1 cellular context compared by ENCODE assay signal in the genomic region with DNA sequence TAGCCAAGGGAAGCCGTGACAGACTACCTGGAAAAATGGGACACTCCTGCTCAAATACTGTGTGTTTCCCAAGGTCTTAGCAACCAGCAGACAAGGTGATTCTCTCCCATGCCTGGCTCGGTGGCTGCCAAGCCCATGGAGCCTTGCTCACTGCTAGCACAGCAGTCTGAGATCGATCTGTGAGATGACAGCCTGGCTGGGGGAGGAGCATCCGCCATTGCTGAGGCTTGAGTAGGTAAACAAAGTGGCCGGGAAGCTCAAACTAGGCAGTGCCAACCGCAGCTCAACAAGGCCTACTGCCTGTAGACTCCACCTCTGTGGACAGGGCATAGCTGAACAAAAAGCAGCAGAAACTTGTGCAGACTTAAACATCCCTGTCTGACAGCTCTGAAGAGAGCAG.
TF ChIP-seq lines count a peak whose summit lies in the region.

No MANE protein-coding gene starts in this region.

TF ChIP-seq in HepG2, 621 proteins besides CTCF, POLR2A, EP300 and RAD21 (continued from another document):
- TF ChIP-seq ZNF281 (CRISPR knock-in tag; IDR thresholded peaks at IDR 0.05; ENCODE audit: borderline replicate concordance) (peak; percentile 30; the same call in 1 of the 2 replicates), GATAD2A (CRISPR knock-in tag; IDR thresholded peaks at IDR 0.05) (peak; percentile 30; the same call in 1 of the 2 replicates), YY1 (IDR thresholded peaks at IDR 0.05; ENCODE audit: insufficient read depth, insufficient replicate concordance, low read depth, low read length) (peak; percentile 79), FOXA3 (CRISPR knock-in tag; IDR thresholded peaks at IDR 0.05) (peak; percentile 57), ONECUT2 (CRISPR knock-in tag; IDR thresholded peaks at IDR 0.05) (peak; percentile 75), SKI (IDR thresholded peaks at IDR 0.05; ENCODE audit: partially characterized antibody) (peak; percentile 21), SAP130 (CRISPR knock-in tag; IDR thresholded peaks at IDR 0.05; ENCODE audit: low read depth) (peak; percentile 20; the same call in 1 of the 2 replicates), ZNF329 (CRISPR knock-in tag; IDR thresholded peaks at IDR 0.05; ENCODE audit: low read depth) (0 out of 2 replicates have a peak, but pooled peaks have one; percentile 33), ZFX (CRISPR knock-in tag; IDR thresholded peaks at IDR 0.05; ENCODE audit: low read depth) (0 out of 2 replicates have a peak, but pooled peaks have one; percentile 45), GABPB1 (CRISPR knock-in tag; IDR thresholded peaks at IDR 0.05) (0 out of 2 replicates have a peak, but pooled peaks have one; percentile 13), ZNF556 (CRISPR knock-in tag; IDR thresholded peaks at IDR 0.05; ENCODE audit: borderline replicate concordance) (peak; percentile 37; the same call in 1 of the 2 replicates), HOXA3 (CRISPR knock-in tag; IDR thresholded peaks at IDR 0.05) (peak; percentile 62; the same call in 1 of the 2 replicates), ZNF644 (CRISPR knock-in tag; IDR thresholded peaks at IDR 0.05; ENCODE audit: low read depth) (peak; percentile 34; the same call in 1 of the 2 replicates), SP5 (CRISPR knock-in tag; IDR thresholded peaks at IDR 0.05; ENCODE audit: borderline replicate concordance, low read depth) (peak; percentile 75), NRL (CRISPR knock-in tag; IDR thresholded peaks at IDR 0.05; ENCODE audit: borderline replicate concordance) (0 out of 2 replicates have a peak, but pooled peaks have one; percentile 38), MTA1 (CRISPR knock-in tag; IDR thresholded peaks at IDR 0.05; ENCODE audit: borderline replicate concordance) (0 out of 2 replicates have a peak, but pooled peaks have one; percentile 21), FOXK1 (CRISPR knock-in tag; IDR thresholded peaks at IDR 0.05; ENCODE audit: borderline replicate concordance, low read depth) (0 out of 2 replicates have a peak, but pooled peaks have one; percentile 35), ZHX1 (CRISPR knock-in tag; IDR thresholded peaks at IDR 0.05; ENCODE audit: low read depth) (peak; percentile 43; the same call in 1 of the 2 replicates), ZNF598 (CRISPR knock-in tag; IDR thresholded peaks at IDR 0.05; ENCODE audit: borderline replicate concordance) (peak; percentile 35; the same call in 1 of the 2 replicates)
- TF ChIP-seq, protein P1, sequence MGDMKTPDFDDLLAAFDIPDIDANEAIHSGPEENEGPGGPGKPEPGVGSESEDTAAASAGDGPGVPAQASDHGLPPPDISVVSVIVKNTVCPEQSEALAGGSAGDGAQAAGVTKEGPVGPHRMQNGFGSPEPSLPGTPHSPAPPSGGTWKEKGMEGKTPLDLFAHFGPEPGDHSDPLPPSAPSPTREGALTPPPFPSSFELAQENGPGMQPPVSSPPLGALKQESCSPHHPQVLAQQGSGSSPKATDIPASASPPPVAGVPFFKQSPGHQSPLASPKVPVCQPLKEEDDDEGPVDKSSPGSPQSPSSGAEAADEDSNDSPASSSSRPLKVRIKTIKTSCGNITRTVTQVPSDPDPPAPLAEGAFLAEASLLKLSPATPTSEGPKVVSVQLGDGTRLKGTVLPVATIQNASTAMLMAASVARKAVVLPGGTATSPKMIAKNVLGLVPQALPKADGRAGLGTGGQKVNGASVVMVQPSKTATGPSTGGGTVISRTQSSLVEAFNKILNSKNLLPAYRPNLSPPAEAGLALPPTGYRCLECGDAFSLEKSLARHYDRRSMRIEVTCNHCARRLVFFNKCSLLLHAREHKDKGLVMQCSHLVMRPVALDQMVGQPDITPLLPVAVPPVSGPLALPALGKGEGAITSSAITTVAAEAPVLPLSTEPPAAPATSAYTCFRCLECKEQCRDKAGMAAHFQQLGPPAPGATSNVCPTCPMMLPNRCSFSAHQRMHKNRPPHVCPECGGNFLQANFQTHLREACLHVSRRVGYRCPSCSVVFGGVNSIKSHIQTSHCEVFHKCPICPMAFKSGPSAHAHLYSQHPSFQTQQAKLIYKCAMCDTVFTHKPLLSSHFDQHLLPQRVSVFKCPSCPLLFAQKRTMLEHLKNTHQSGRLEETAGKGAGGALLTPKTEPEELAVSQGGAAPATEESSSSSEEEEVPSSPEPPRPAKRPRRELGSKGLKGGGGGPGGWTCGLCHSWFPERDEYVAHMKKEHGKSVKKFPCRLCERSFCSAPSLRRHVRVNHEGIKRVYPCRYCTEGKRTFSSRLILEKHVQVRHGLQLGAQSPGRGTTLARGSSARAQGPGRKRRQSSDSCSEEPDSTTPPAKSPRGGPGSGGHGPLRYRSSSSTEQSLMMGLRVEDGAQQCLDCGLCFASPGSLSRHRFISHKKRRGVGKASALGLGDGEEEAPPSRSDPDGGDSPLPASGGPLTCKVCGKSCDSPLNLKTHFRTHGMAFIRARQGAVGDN (CRISPR knock-in tag; IDR thresholded peaks at IDR 0.05) = peak; percentile 35
- TF ChIP-seq, protein P2, sequence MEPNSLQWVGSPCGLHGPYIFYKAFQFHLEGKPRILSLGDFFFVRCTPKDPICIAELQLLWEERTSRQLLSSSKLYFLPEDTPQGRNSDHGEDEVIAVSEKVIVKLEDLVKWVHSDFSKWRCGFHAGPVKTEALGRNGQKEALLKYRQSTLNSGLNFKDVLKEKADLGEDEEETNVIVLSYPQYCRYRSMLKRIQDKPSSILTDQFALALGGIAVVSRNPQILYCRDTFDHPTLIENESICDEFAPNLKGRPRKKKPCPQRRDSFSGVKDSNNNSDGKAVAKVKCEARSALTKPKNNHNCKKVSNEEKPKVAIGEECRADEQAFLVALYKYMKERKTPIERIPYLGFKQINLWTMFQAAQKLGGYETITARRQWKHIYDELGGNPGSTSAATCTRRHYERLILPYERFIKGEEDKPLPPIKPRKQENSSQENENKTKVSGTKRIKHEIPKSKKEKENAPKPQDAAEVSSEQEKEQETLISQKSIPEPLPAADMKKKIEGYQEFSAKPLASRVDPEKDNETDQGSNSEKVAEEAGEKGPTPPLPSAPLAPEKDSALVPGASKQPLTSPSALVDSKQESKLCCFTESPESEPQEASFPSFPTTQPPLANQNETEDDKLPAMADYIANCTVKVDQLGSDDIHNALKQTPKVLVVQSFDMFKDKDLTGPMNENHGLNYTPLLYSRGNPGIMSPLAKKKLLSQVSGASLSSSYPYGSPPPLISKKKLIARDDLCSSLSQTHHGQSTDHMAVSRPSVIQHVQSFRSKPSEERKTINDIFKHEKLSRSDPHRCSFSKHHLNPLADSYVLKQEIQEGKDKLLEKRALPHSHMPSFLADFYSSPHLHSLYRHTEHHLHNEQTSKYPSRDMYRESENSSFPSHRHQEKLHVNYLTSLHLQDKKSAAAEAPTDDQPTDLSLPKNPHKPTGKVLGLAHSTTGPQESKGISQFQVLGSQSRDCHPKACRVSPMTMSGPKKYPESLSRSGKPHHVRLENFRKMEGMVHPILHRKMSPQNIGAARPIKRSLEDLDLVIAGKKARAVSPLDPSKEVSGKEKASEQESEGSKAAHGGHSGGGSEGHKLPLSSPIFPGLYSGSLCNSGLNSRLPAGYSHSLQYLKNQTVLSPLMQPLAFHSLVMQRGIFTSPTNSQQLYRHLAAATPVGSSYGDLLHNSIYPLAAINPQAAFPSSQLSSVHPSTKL (CRISPR knock-in tag; IDR thresholded peaks at IDR 0.05) = 0 out of 2 replicates have a peak, but pooled peaks have one; percentile 23
